1 cellular context compared by ENCODE assay signal in genomic region chr9:86550411-86550810, GRCh38.
TF ChIP-seq lines count a peak whose summit lies in the region.

No MANE protein-coding gene starts in this region.

TF ChIP-seq in SK-N-SH, 30 proteins besides CTCF, POLR2A, EP300 and RAD21 (continued from another document):
- TF ChIP-seq, protein P1, sequence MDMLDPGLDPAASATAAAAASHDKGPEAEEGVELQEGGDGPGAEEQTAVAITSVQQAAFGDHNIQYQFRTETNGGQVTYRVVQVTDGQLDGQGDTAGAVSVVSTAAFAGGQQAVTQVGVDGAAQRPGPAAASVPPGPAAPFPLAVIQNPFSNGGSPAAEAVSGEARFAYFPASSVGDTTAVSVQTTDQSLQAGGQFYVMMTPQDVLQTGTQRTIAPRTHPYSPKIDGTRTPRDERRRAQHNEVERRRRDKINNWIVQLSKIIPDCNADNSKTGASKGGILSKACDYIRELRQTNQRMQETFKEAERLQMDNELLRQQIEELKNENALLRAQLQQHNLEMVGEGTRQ (IDR thresholded peaks at IDR 0.05; ENCODE audit: borderline replicate concordance, low read depth, low read length), result no peak
- TF ChIP-seq RXRA (IDR thresholded peaks at IDR 0.05; ENCODE audit: borderline replicate concordance, low read depth), result no peak
- no peak for TF ChIP-seq ELF1 (IDR thresholded peaks at IDR 0.05)
